ENCODE assay signal across 13 cellular contexts in genomic region chr5:76367623-76368366, GRCh38. TPM values are rescaled to one million over a fixed set of nuclear protein-coding genes. Genes with fewer than 3 reads are reported as not detected.
DNase-seq lines count a peak whose midpoint lies in the region; ATAC-seq and TF ChIP-seq lines count a peak whose summit lies in the region.
"Had no signal": no experiment of that assay in that cellular context is flagged by ENCODE, and none has a peak within 500 bp of the region (broad histone marks: within the 10 kb centered on the region; RNA-seq: fewer than 3 reads in every experiment).

No MANE protein-coding gene starts in this region.

- H3K27ac ChIP-seq in CD4-positive, alpha-beta memory T cell (ENCODE audit: low read depth, low read length), result no peak overlapping the region
- H3K27ac ChIP-seq in transverse colon, result no peak overlapping the region
- H3K27ac ChIP-seq: tibial artery had no signal

- CTCF ChIA-PET in CD4-positive, alpha-beta memory T cell (lab: Charles Lee; ENCODE audit: partially characterized antibody), result interaction anchor here (1.3 kb wide), 1 partner anchor 13 kb away, joined by 4 read pairs; no protein-coding TSS in a partner anchor

- H3K4me3 ChIP-seq in GM06990 (replicated peaks; ENCODE audit: low read depth, low read length), result no peak overlapping the region
- no peak overlapping the region for H3K4me3 ChIP-seq in foreskin fibroblast (ENCODE audit: low read depth in 1 of 2, low read length in 2 of 2)
- H3K4me3 ChIP-seq in CD4-positive, alpha-beta memory T cell (ENCODE audit: low read length in 2 of 2), result no peak overlapping the region
- no peak overlapping the region for H3K4me3 ChIP-seq in transverse colon
- H3K4me3 ChIP-seq: tibial artery had no signal

- peaks cover 3% of the 10 kb centered on the region for H3K4me1 Mint-ChIP-seq in T-helper 17 cell
- peaks cover 1 to 5% (median 4%) of the 10 kb centered on the region in 4 donors for H3K4me1 Mint-ChIP-seq in CD4-positive, alpha-beta memory T cell
- H3K4me1 Mint-ChIP-seq: activated B cell treated with CpG ODN at 0.5 μM for 24 hours had no signal

- H3K27me3 ChIP-seq in GM06990 (replicated peaks; ENCODE audit: control insufficient read depth, insufficient read depth, low read length) (no peaks in the 10 kb centered on the region), transverse colon (no peaks in the 10 kb centered on the region)
- H3K27me3 ChIP-seq in CD4-positive, alpha-beta memory T cell (ENCODE audit: insufficient read depth, low read length), result no peaks in the 10 kb centered on the region
- H3K27me3 ChIP-seq: tibial artery had no signal

- POLR2A ChIA-PET in CD4-positive, alpha-beta memory T cell (lab: Charles Lee; ENCODE audit: partially characterized antibody), result no interaction called here

- H3K4me1 ChIP-seq in CD4-positive, alpha-beta memory T cell (ENCODE audit: insufficient read depth, low read length), result no peaks in the 10 kb centered on the region
- H3K4me1 ChIP-seq in transverse colon, result peaks cover 0 to 21% (median 6%) of the 10 kb centered on the region in 4 donors
- H3K4me1 ChIP-seq: tibial artery had no signal

- no peak for TF ChIP-seq EP300 in transverse colon (IDR thresholded peaks at IDR 0.05; ENCODE audit: low read depth)

- 90 to 95% methylated on average over 4 to 6 of the region's 6 CpGs for WGBS in transverse colon (ENCODE audit: low coverage in 1 of 2), 2 donors

- intact Hi-C loops in CD4-positive, alpha-beta memory T cell (cut with micrococcal nuclease), result no loop called here
- intact Hi-C loops in transverse colon (cut with DNase I; ENCODE audit: low total_unique reads), result no loop called here

- peak; percentile 20 for DNase-seq in GM06990 (ENCODE audit: extremely low read depth, insufficient read length)
- no peak for DNase-seq in T-helper 17 cell
- DNase-seq in foreskin fibroblast, result peak; percentile 3 to 4
- no peak for DNase-seq in CD4-positive, alpha-beta memory T cell
- DNase-seq in transverse colon, result no peak
- DNase-seq in NCI-H2196 treated with DMSO at 0.1 percent for 48 hours (lab: John Stamatoyannopoulos, UW; ENCODE audit: unreplicated experiment), result no peak
- DNase-seq: activated B cell treated with CpG ODN at 0.5 μM for 24 hours, DMS153, left ventricle myocardium superior, tibial artery had no signal

- no peaks in the 10 kb centered on the region for H3K36me3 Mint-ChIP-seq in T-helper 17 cell (ENCODE audit: low read depth)
- H3K36me3 Mint-ChIP-seq in CD4-positive, alpha-beta memory T cell, result no peaks in the 10 kb centered on the region

- H3K9me3 Mint-ChIP-seq in CD4-positive, alpha-beta memory T cell, result peaks cover 0 to 1% (median 0%) of the 10 kb centered on the region in 8 donors
- H3K9me3 Mint-ChIP-seq: activated B cell treated with CpG ODN at 0.5 μM for 24 hours had no signal

- TF ChIP-seq POLR2A in transverse colon (IDR thresholded peaks at IDR 0.05), result no peak

- no peak overlapping the region for H3K4me3 Mint-ChIP-seq in T-helper 17 cell
- no peak overlapping the region for H3K4me3 Mint-ChIP-seq in CD4-positive, alpha-beta memory T cell
- H3K4me3 Mint-ChIP-seq: activated B cell treated with CpG ODN at 0.5 μM for 24 hours had no signal

- H3K9me3 ChIP-seq in T-helper 17 cell (ENCODE audit: control insufficient read depth, low read length, poor library complexity, severe bottlenecking), result no peaks in the 10 kb centered on the region
- no peaks in the 10 kb centered on the region for H3K9me3 ChIP-seq in CD4-positive, alpha-beta memory T cell (ENCODE audit: control insufficient read depth in 1 of 2, low read length in 2 of 2)
- no peaks in the 10 kb centered on the region for H3K9me3 ChIP-seq in transverse colon
- H3K9me3 ChIP-seq: tibial artery had no signal

- TF ChIP-seq CTCF in GM06990 (IDR thresholded peaks at IDR 0.05; ENCODE audit: insufficient read depth, low read length, poor library complexity, severe bottlenecking), result no peak
- no peak for TF ChIP-seq CTCF in foreskin fibroblast (IDR thresholded peaks at IDR 0.05; ENCODE audit: low read depth, low read length)
- TF ChIP-seq CTCF in transverse colon (IDR thresholded peaks at IDR 0.05), result no peak

- H3K27ac Mint-ChIP-seq in T-helper 17 cell, result no peak overlapping the region
- peak overlapping the region in 1 of 7 donors; percentile 71 for H3K27ac Mint-ChIP-seq in CD4-positive, alpha-beta memory T cell
- H3K27ac Mint-ChIP-seq: activated B cell treated with CpG ODN at 0.5 μM for 24 hours had no signal

- ATAC-seq in GM21423 (IDR thresholded peaks at IDR 0.05; ENCODE audit: unreplicated experiment) (peak; percentile 55), T-helper 17 cell (peak; percentile 42), HG02678 (IDR thresholded peaks at IDR 0.05; ENCODE audit: unreplicated experiment) (no peak)
- ATAC-seq: HepG2, left ventricle myocardium superior had no signal

- no peaks in the 10 kb centered on the region for H3K36me3 ChIP-seq in GM06990 (ENCODE audit: control insufficient read depth, insufficient read depth, low read length)
- H3K36me3 ChIP-seq in CD4-positive, alpha-beta memory T cell (ENCODE audit: insufficient read depth, low read length), result no peaks in the 10 kb centered on the region
- no peaks in the 10 kb centered on the region for H3K36me3 ChIP-seq in transverse colon
- H3K36me3 ChIP-seq: tibial artery had no signal

- H3K27me3 Mint-ChIP-seq in T-helper 17 cell, result no peaks in the 10 kb centered on the region
- no peaks in the 10 kb centered on the region for H3K27me3 Mint-ChIP-seq in CD4-positive, alpha-beta memory T cell

- in situ Hi-C loops in transverse colon (cut with MboI; ENCODE audit: low pct_ligation_motif_present in 1 of 4, low pct_unique_long_range_greater_than_20kb in 1 of 4, low sequenced_read_pairs in 3 of 4), result no loop called here

RNA-seq across cellular contexts. Expression of gene IQGAP2, which starts 35.3 kb away (rescaled TPM):
- total RNA-seq in T-helper 17 cell (100 to 1,000 TPM; 117 to 134 TPM), transverse colon (100 to 1,000 TPM in 2 of 4 donors, 10 to 100 TPM in 2; 46.8 to 121 (median 97.0) TPM)
- 100 to 1,000 TPM; 125 to 126 TPM for total RNA-seq in CD4-positive, alpha-beta memory T cell
- 10 to 100 TPM; 24.7 to 72.5 TPM for polyA plus RNA-seq in CD4-positive, alpha-beta memory T cell

Comparison
In these comparisons a context has a peak if more than half of its experiments do, and no peak if none do; other contexts are left out.
1. DNase-seq: peak in GM06990 (single experiment) and foreskin fibroblast (2 of 2); none in T-helper 17 cell (0 of 3), CD4-positive, alpha-beta memory T cell (0 of 5), transverse colon (single experiment) and NCI-H2196 treated with DMSO at 0.1 percent for 48 hours (single experiment).